ENCODE assay signal across 19 cellular contexts in genomic region chr11:84581083-84581482, GRCh38.
DNase-seq lines count a peak whose midpoint lies in the region; ATAC-seq lines count a peak whose summit lies in the region.
"Had no signal": no experiment of that assay in that cellular context is flagged by ENCODE, and none has a peak within 500 bp of the region (broad histone marks: within the 10 kb centered on the region; RNA-seq: fewer than 3 reads in every experiment).

No MANE protein-coding gene starts in this region.

- peak overlapping the region; percentile 31 for H3K4me3 ChIP-seq in SK-N-MC
- no peak overlapping the region for H3K4me3 ChIP-seq in right cardiac atrium (ENCODE audit: low read length)
- H3K4me3 ChIP-seq: GM23248, K562 had no signal

- H3K9me3 ChIP-seq in SK-N-MC (ENCODE audit: low read depth, low read length) (no peaks in the 10 kb centered on the region), right cardiac atrium (ENCODE audit: control insufficient read depth, low read length) (no peaks in the 10 kb centered on the region)

- ATAC-seq in left colon (peak; percentile 74), right cardiac atrium (no peak), HG02610 (IDR thresholded peaks at IDR 0.05; ENCODE audit: unreplicated experiment) (no peak)
- ATAC-seq: K562 had no signal

- intact Hi-C loops in left colon (cut with DNase I, micrococcal nuclease) (no loop called here), right cardiac atrium (cut with DNase I) (no loop called here)

- H3K27ac ChIP-seq in SK-N-MC (no peak overlapping the region), right cardiac atrium (ENCODE audit: low read length) (no peak overlapping the region)
- H3K27ac ChIP-seq: GM23248 had no signal

- no peaks in the 10 kb centered on the region for H3K4me1 ChIP-seq in right cardiac atrium (ENCODE audit: control insufficient read depth, insufficient read depth, low read length)

- no peaks in the 10 kb centered on the region for H3K27me3 ChIP-seq in right cardiac atrium (ENCODE audit: control insufficient read depth, insufficient read depth)

- no peak overlapping the region for H3K9ac ChIP-seq in SK-N-MC (ENCODE audit: insufficient read length)
- H3K9ac ChIP-seq: GM23248 had no signal

- WGBS in right cardiac atrium, result 51% methylated on average over 3 of the region's 3 CpGs

- no peaks in the 10 kb centered on the region for H3K36me3 ChIP-seq in SK-N-MC (ENCODE audit: insufficient read depth, low read length)

- DNase-seq in NCI-H1092 treated with DMSO at 0.1 percent for 48 hours (lab: John Stamatoyannopoulos, UW), result peak; percentile 90
- no peak for DNase-seq in NCI-H1092 (lab: John Stamatoyannopoulos, UW)
- peak; percentile 65 to 67 for DNase-seq in NCI-H1930 (lab: John Stamatoyannopoulos, UW)
- no peak for DNase-seq in SK-N-MC (ENCODE audit: low read depth, low spot score)
- no peak for DNase-seq in left colon
- DNase-seq in right cardiac atrium, result no peak
- DNase-seq in MV-4-11 (lab: John Stamatoyannopoulos, UW), result no peak
- DNase-seq: 8988T, Calu3, GM23248, Kasumi-1, NCI-H2171, NCI-H226, NCI-H510A, NCI-H748 treated with DMSO at 0.1 percent for 48 hours, Right ventricle myocardium superior, RPMI8226 had no signal

Comparison
In these comparisons a context has a peak if more than half of its experiments do, and no peak if none do; other contexts are left out.
1. DNase-seq: peak in NCI-H1092 treated with DMSO at 0.1 percent for 48 hours (single experiment) and NCI-H1930 (2 of 2); none in NCI-H1092 (single experiment), SK-N-MC (single experiment), left colon (0 of 2), right cardiac atrium (0 of 3) and MV-4-11 (single experiment).